In genomic region chr3:42189746-42190145, GRCh38 we compare ENCODE assay signal across 32 cellular contexts.
DNase-seq lines count a peak whose midpoint lies in the region; ATAC-seq, FAIRE-seq and TF ChIP-seq lines count a peak whose summit lies in the region.
"Had no signal": no experiment of that assay in that cellular context is flagged by ENCODE, and none has a peak within 500 bp of the region (broad histone marks: within the 10 kb centered on the region; RNA-seq: fewer than 3 reads in every experiment).

No MANE protein-coding gene starts in this region.

- H3K27ac ChIP-seq in liver (ENCODE audit: low read depth in 1 of 2, low read length in 2 of 2) (no peak overlapping the region), HepG2 (ENCODE audit: extremely low read length, insufficient read depth, low read length) (no peak overlapping the region), SU-DHL-6 (ENCODE audit: low read depth, low read length) (peak overlapping the region; percentile 78; the same call in 1 of the 2 replicates), right lobe of liver (peak overlapping the region in 2 of 3 donors; percentile 14 to 43), thyroid gland (no peak overlapping the region)
- H3K27ac ChIP-seq: SJSA1 had no signal

- H3K9ac ChIP-seq in liver (ENCODE audit: low read depth in 1 of 2, low read length in 2 of 2) (no peak overlapping the region), HepG2 (ENCODE audit: insufficient read depth, low read depth, low read length) (no peak overlapping the region), SU-DHL-6 (ENCODE audit: low read length) (no peak overlapping the region)

- no peak for ATAC-seq in HepG2
- peak; percentile 66 to 74 (median 72) for ATAC-seq in right lobe of liver
- ATAC-seq: activated CD8-positive, alpha-beta T cell treated with anti-CD3 and anti-CD28 coated beads for 36 hours; naive thymus-derived CD8-positive, alpha-beta T cell had no signal

- H2AFZ ChIP-seq in HepG2 (ENCODE audit: low read length) (no peak overlapping the region), SU-DHL-6 (ENCODE audit: low read depth, low read length, severe bottlenecking) (no peak overlapping the region)

- H4K20me1 ChIP-seq in HepG2 (ENCODE audit: insufficient read depth, low read length) (peaks cover 8% of the 10 kb centered on the region; the same call in 1 of the 2 replicates), SU-DHL-6 (ENCODE audit: low read depth, low read length) (no peaks in the 10 kb centered on the region)

- H3K4me1 ChIP-seq in liver (ENCODE audit: control insufficient read depth in 4 of 4, insufficient read depth in 4 of 4, low read length in 3 of 4) (peaks cover 2 to 24% (median 11%) of the 10 kb centered on the region in 4 donors), HepG2 (ENCODE audit: insufficient read depth, low read length) (no peaks in the 10 kb centered on the region), right lobe of liver (peaks cover 0 to 15% (median 7%) of the 10 kb centered on the region in 4 donors), thyroid gland (no peaks in the 10 kb centered on the region)

- TF ChIP-seq POLR2A in HepG2 (IDR thresholded peaks at IDR 0.05; ENCODE audit: insufficient read depth in 1 of 2, low read depth in 2 of 2, low read length in 2 of 2) (no peak), right lobe of liver (IDR thresholded peaks at IDR 0.05) (no peak), thyroid gland (IDR thresholded peaks at IDR 0.05) (no peak)

- WGBS in liver: 33% methylated on average over 7 of the region's 7 CpGs
- 92% methylated on average over 6 of the region's 7 CpGs for WGBS in HepG2 (ENCODE audit: low lambda C conversion rate)
- WGBS in right lobe of liver (ENCODE audit: insufficient coverage, low coverage, low lambda C conversion rate, missing lambda C conversion rate): 34% methylated on average over 5 of the region's 7 CpGs
- WGBS in thyroid gland, 2 donors: 57 to 71% methylated on average over 7 of the region's 7 CpGs

- no peak overlapping the region for H3K4me2 ChIP-seq in HepG2 (ENCODE audit: low read depth, low read length)
- no peak overlapping the region for H3K4me2 ChIP-seq in SU-DHL-6 (ENCODE audit: low read depth, low read length, poor library complexity, severe bottlenecking)

- H3K36me3 ChIP-seq in liver (ENCODE audit: control insufficient read depth in 4 of 4, insufficient read depth in 3 of 4, low read depth in 1 of 4, low read length in 3 of 4) (peaks cover 0 to 25% (median 6%) of the 10 kb centered on the region in 4 donors), HepG2 (replicated peaks in 1 of 2; ENCODE audit: control insufficient read depth in 1 of 2, insufficient read depth in 2 of 2, low read length in 2 of 2) (peaks cover 35 to 59% of the 10 kb centered on the region in 2 experiments), SU-DHL-6 (ENCODE audit: low read length) (0 out of 2 replicates have a peak, but pooled peaks cover 9% of the 10 kb centered on the region), right lobe of liver (peaks cover 0 to 17% (median 3%) of the 10 kb centered on the region in 4 donors), thyroid gland (peaks cover 6 to 13% of the 10 kb centered on the region in 2 donors)
- H3K36me3 ChIP-seq: SJSA1 had no signal

- no TSS peak for BruUV-seq in HepG2 (replicated peaks; lab: Mats Ljungman, UMichigan)

- no peaks in the 10 kb centered on the region for H3K9me2 ChIP-seq in SU-DHL-6 (replicated peaks; ENCODE audit: insufficient read depth, low read length)

- H3K4me3 ChIP-seq in liver (ENCODE audit: low read depth in 1 of 3, low read length in 3 of 3): no peak overlapping the region
- no peak overlapping the region for H3K4me3 ChIP-seq in HepG2 (replicated peaks in 1 of 3; ENCODE audit: insufficient read depth in 1 of 3, low read depth in 2 of 3, low read length in 3 of 3)
- H3K4me3 ChIP-seq in SU-DHL-6 (ENCODE audit: insufficient read depth, low read length, poor library complexity, severe bottlenecking): no peak overlapping the region
- H3K4me3 ChIP-seq in right lobe of liver: no peak overlapping the region
- H3K4me3 ChIP-seq in thyroid gland (replicated peaks in 1 of 3): no peak overlapping the region
- H3K4me3 ChIP-seq: dorsolateral prefrontal cortex, SJSA1, tibial artery had no signal

- H3K27me3 ChIP-seq in liver (ENCODE audit: control insufficient read depth in 4 of 4, insufficient read depth in 4 of 4, low read length in 3 of 4): no peaks in the 10 kb centered on the region
- no peaks in the 10 kb centered on the region for H3K27me3 ChIP-seq in HepG2 (ENCODE audit: control insufficient read depth in 1 of 2, insufficient read depth in 2 of 2, low read length in 2 of 2)
- H3K27me3 ChIP-seq in SU-DHL-6 (ENCODE audit: low read length): no peaks in the 10 kb centered on the region
- H3K27me3 ChIP-seq in right lobe of liver: no peaks in the 10 kb centered on the region
- no peaks in the 10 kb centered on the region for H3K27me3 ChIP-seq in thyroid gland
- H3K27me3 ChIP-seq: dorsolateral prefrontal cortex, SJSA1, tibial artery had no signal

- DNase-seq in HepG2 (ENCODE audit: low spot score): no peak
- DNase-seq in right lobe of liver: peak; percentile 34 to 74 (median 59)
- DNase-seq in thyroid gland: peak; percentile 19 to 27
- DNase-seq in T-helper 2 cell: no peak
- no peak for DNase-seq in NCI-H2171 treated with DMSO at 0.1 percent for 48 hours (lab: John Stamatoyannopoulos, UW)
- no peak for DNase-seq in activated gamma-delta T cell treated with Interleukin-2 at 50 U/mL for 16 hours
- DNase-seq: ACHN; activated CD4-positive, alpha-beta T cell treated with anti-CD3 and anti-CD28 coated beads for 1 hour; activated CD8-positive, alpha-beta T cell treated with anti-CD3 and anti-CD28 coated beads for 36 hours; activated naive CD4-positive, alpha-beta T cell treated with anti-CD3 and anti-CD28 coated beads for 36 hours; amygdala; C1 segment of cervical spinal cord; central memory CD4-positive, alpha-beta T cell; dorsolateral prefrontal cortex; head of caudate nucleus; HFFc6; mesendoderm; MM.1S; naive thymus-derived CD8-positive, alpha-beta T cell; NCI-H1436 treated with DMSO at 0.1 percent for 48 hours; NCI-H510A treated with DMSO at 0.1 percent for 48 hours; NK-92 treated with Interleukin-12 subunit alpha and Interleukin-12 subunit beta, amount 100 ng/mL, for 24 hours; stimulated activated CD4-positive, alpha-beta T cell treated with anti-CD3 and anti-CD28 coated beads, Interleukin-12 subunit alpha, Interleukin-12 subunit beta, amount 100 ng/mL, for 4 hours; stimulated activated CD4-positive, alpha-beta T cell treated with anti-CD3 and anti-CD28 coated beads, Interleukin-4, amount 100 ng/mL, for 24 hours; stimulated activated naive CD4-positive, alpha-beta T cell treated with Interleukin-2 at 50 U/mL for 16 hours; T-helper 1 cell; tibial artery had no signal

- TF ChIP-seq EP300 in HepG2 (IDR thresholded peaks at IDR 0.05; ENCODE audit: low read depth in 2 of 2, low read length in 2 of 2) (no peak), HepG2 (CRISPR knock-in tag; IDR thresholded peaks at IDR 0.05; ENCODE audit: borderline replicate concordance) (no peak)

- H3K9me3 ChIP-seq in liver (ENCODE audit: control insufficient read depth in 4 of 4, low read length in 3 of 4) (no peaks in the 10 kb centered on the region), HepG2 (ENCODE audit: low read length) (no peaks in the 10 kb centered on the region), SU-DHL-6 (ENCODE audit: insufficient read depth, low read length) (no peaks in the 10 kb centered on the region), right lobe of liver (no peaks in the 10 kb centered on the region), thyroid gland (no peaks in the 10 kb centered on the region)
- H3K9me3 ChIP-seq: SJSA1, tibial artery had no signal

- peak in 1 of 2 donors; percentile 34 for TF ChIP-seq RAD21 in liver (IDR thresholded peaks at IDR 0.05)
- TF ChIP-seq RAD21 in HepG2 (CRISPR knock-in tag; IDR thresholded peaks at IDR 0.05): no peak

- intact Hi-C loops in HepG2 (cut with micrococcal nuclease; ENCODE audit: unreplicated experiment): loop anchor here (5.0 kb wide), 1 partner anchor 297 kb away; no protein-coding TSS in a partner anchor
- intact Hi-C loops in right lobe of liver (cut with DNase I): loop anchor here (10.0 kb wide), 2 partner anchors 65 to 75 kb away; no protein-coding TSS in a partner anchor
- intact Hi-C loops in thyroid gland (cut with DNase I): loop anchor here (5.0 kb wide), 2 partner anchors 62 to 292 kb away; no protein-coding TSS in a partner anchor

- peaks cover 13% of the 10 kb centered on the region; the same call in 1 of the 2 replicates for H3F3A ChIP-seq in SU-DHL-6 (ENCODE audit: insufficient read depth)

- CTCF ChIA-PET in HepG2 (lab: Yijun Ruan, JAX; ENCODE audit: low intra/inter-chr PET ratio, low total read pairs): interaction anchor here (4.6 kb wide), 1 partner anchor 72 kb away, joined by 104 read pairs; no protein-coding TSS in a partner anchor

- POLR2A ChIA-PET in HepG2 (lab: Yijun Ruan, JAX): interaction anchor here (3.4 to 3.5 kb wide), 2 partner anchors 59 to 70 kb away, joined by 15 to 22 read pairs; no protein-coding TSS in a partner anchor

- in situ Hi-C loops in HepG2 (cut with HindIII; ENCODE audit: extremely low pct_ligation_motif_present, low pct_unique_long_range_greater_than_20kb): loop anchor here (5.0 to 25.0 kb wide), 3 partner anchors 75 to 297 kb away; no protein-coding TSS in a partner anchor

- no peak for FAIRE-seq in HepG2 (lab: Jason Lieb, UNC)
- FAIRE-seq: RCC 7860, TTC549 had no signal

- TF ChIP-seq CTCF in liver (IDR thresholded peaks at IDR 0.05; ENCODE audit: low read depth, low read length, missing input control): no peak
- no peak for TF ChIP-seq CTCF in HepG2 (CRISPR knock-in tag; IDR thresholded peaks at IDR 0.05)
- no peak for TF ChIP-seq CTCF in SU-DHL-6 (IDR thresholded peaks at IDR 0.05; ENCODE audit: insufficient read depth, low read length, poor library complexity, severe bottlenecking)
- TF ChIP-seq CTCF in right lobe of liver (IDR thresholded peaks at IDR 0.05): no peak
- TF ChIP-seq CTCF in thyroid gland (IDR thresholded peaks at IDR 0.05): no peak

- no peaks in the 10 kb centered on the region for H3K79me2 ChIP-seq in HepG2 (ENCODE audit: insufficient read depth, low read length)
- no peaks in the 10 kb centered on the region for H3K79me2 ChIP-seq in SU-DHL-6 (ENCODE audit: insufficient read depth, low read length)

TF ChIP-seq in HepG2, 621 proteins besides CTCF, POLR2A, EP300 and RAD21 (continues in another document):
- TF ChIP-seq HNF4A (CRISPR knock-in tag; IDR thresholded peaks at IDR 0.05): no peak

Comparison
In these comparisons a context has a peak if more than half of its experiments do, and no peak if none do; other contexts are left out.
1. H3K27ac ChIP-seq: peak in SU-DHL-6 (single experiment) and right lobe of liver (2 of 3); none in liver (0 of 2), HepG2 (single experiment) and thyroid gland (0 of 3).
2. DNase-seq: peak in right lobe of liver (3 of 3) and thyroid gland (2 of 2); none in HepG2 (single experiment), T-helper 2 cell (0 of 5), NCI-H2171 treated with DMSO at 0.1 percent for 48 hours (single experiment) and activated gamma-delta T cell treated with Interleukin-2 at 50 U/mL for 16 hours (single experiment).